16 cellular contexts compared by ENCODE assay signal in genomic region chr7:158997471-158997870, GRCh38.
DNase-seq lines count a peak whose midpoint lies in the region; ATAC-seq and TF ChIP-seq lines count a peak whose summit lies in the region.
"Had no signal": no experiment of that assay in that cellular context is flagged by ENCODE, and none has a peak within 500 bp of the region (broad histone marks: within the 10 kb centered on the region; RNA-seq: fewer than 3 reads in every experiment).

No MANE protein-coding gene starts in this region.

- H3K36me3 ChIP-seq in iPS-20b (ENCODE audit: insufficient read depth, low read depth, low read length) (no peaks in the 10 kb centered on the region), thoracic aorta (no peaks in the 10 kb centered on the region), stomach (no peaks in the 10 kb centered on the region)
- H3K36me3 ChIP-seq: right atrium auricular region had no signal

- no peak for ATAC-seq in activated T-cell treated with anti-CD3 and anti-CD28 coated beads, Interleukin-2, amount 50 U/mL, for 72 hours (replicated peaks in 1 of 2)
- ATAC-seq in SK-N-SH treated with all-trans-retinoic acid at 6 μM for 48 hours (peak; percentile 54; the same call in 2 of the 3 replicates), thoracic aorta (ENCODE audit: insufficient number of reproducible peaks, low FRiP score, low read depth) (no peak)
- ATAC-seq: body of pancreas had no signal

- H3K4me1 Mint-ChIP-seq in activated T-cell treated with anti-CD3 and anti-CD28 coated beads, Interleukin-2, amount 50 U/mL, for 72 hours (ENCODE audit: low read depth) = peaks cover 9% of the 10 kb centered on the region
- peaks cover 9% of the 10 kb centered on the region for H3K4me1 Mint-ChIP-seq in activated T-cell treated with anti-CD3 and anti-CD28 coated beads, Interleukin-2, amount 50 U/mL, for 24 hours (ENCODE audit: low read depth)

- H3K27me3 ChIP-seq in iPS-20b (ENCODE audit: insufficient read depth, low read length) (peaks cover 53% of the 10 kb centered on the region), thoracic aorta (replicated peaks; ENCODE audit: insufficient read depth) (no peaks in the 10 kb centered on the region), stomach (peaks cover 0 to 56% (median 26%) of the 10 kb centered on the region in 3 donors)
- H3K27me3 ChIP-seq: right atrium auricular region had no signal

- H3K4me3 ChIP-seq in iPS-20b (ENCODE audit: low read length) = peak overlapping the region; percentile 49; the same call in 1 of the 2 replicates
- peak overlapping the region; percentile 64 for H3K4me3 ChIP-seq in thoracic aorta
- peak overlapping the region in 2 of 4 donors; percentile 21 to 30 for H3K4me3 ChIP-seq in stomach
- H3K4me3 ChIP-seq: body of pancreas had no signal

- H3K36me3 Mint-ChIP-seq in activated T-cell treated with anti-CD3 and anti-CD28 coated beads, Interleukin-2, amount 50 U/mL, for 72 hours (ENCODE audit: insufficient read depth in 2 of 2) = peaks cover 0 to 10% of the 10 kb centered on the region in 2 donors
- no peaks in the 10 kb centered on the region for H3K36me3 Mint-ChIP-seq in activated T-cell treated with anti-CD3 and anti-CD28 coated beads, Interleukin-2, amount 50 U/mL, for 24 hours (ENCODE audit: low read depth)
- H3K36me3 Mint-ChIP-seq: immature natural killer cell had no signal

- WGBS in stomach, 5 donors = 49 to 82% (median 81%) methylated on average over 14 to 22 of the region's 22 CpGs

- DNase-seq in activated T-cell treated with anti-CD3 and anti-CD28 coated beads, Interleukin-2, amount 50 U/mL, for 72 hours = no peak
- no peak for DNase-seq in activated T-cell treated with anti-CD3 and anti-CD28 coated beads, Interleukin-2, amount 50 U/mL, for 24 hours
- DNase-seq in thoracic aorta (ENCODE audit: low spot score) (no peak), stomach (no peak), medulla oblongata (ENCODE audit: extremely low spot score) (no peak), NCI-H2171 (lab: John Stamatoyannopoulos, UW) (no peak)
- DNase-seq: activated CD4-positive, alpha-beta T cell treated with anti-CD3 and anti-CD28 coated beads for 48 hours; body of pancreas; DMS79 treated with DMSO at 0.1 percent for 48 hours; immature natural killer cell; MM.1S; NCI-H187 treated with DMSO at 0.1 percent for 48 hours; stimulated activated CD4-positive, alpha-beta T cell treated with anti-CD3 and anti-CD28 coated beads, Interleukin-15, amount 100 ng/mL, for 24 hours had no signal

- no peak overlapping the region for H3K9ac ChIP-seq in iPS-20b (ENCODE audit: low read depth, low read length)

- H3K4me3 Mint-ChIP-seq in activated T-cell treated with anti-CD3 and anti-CD28 coated beads, Interleukin-2, amount 50 U/mL, for 72 hours = peak overlapping the region; percentile 19 to 29
- H3K4me3 Mint-ChIP-seq in activated T-cell treated with anti-CD3 and anti-CD28 coated beads, Interleukin-2, amount 50 U/mL, for 24 hours = no peak overlapping the region

- TF ChIP-seq EP300 in stomach (IDR thresholded peaks at IDR 0.05) = no peak

- intact Hi-C loops in stomach (cut with DNase I; ENCODE audit: low total_unique reads) = no loop called here

- H3K4me1 ChIP-seq in iPS-20b (ENCODE audit: insufficient read depth, low read length) = no peaks in the 10 kb centered on the region; the same call in 1 of the 2 replicates
- peaks cover 0 to 4% of the 10 kb centered on the region in 2 donors for H3K4me1 ChIP-seq in thoracic aorta (ENCODE audit: control insufficient read depth in 1 of 2, low read depth in 2 of 2)
- peaks cover 0 to 11% (median 4%) of the 10 kb centered on the region in 4 donors for H3K4me1 ChIP-seq in stomach
- H3K4me1 ChIP-seq: right atrium auricular region had no signal

- no peak overlapping the region for H3K27ac Mint-ChIP-seq in activated T-cell treated with anti-CD3 and anti-CD28 coated beads, Interleukin-2, amount 50 U/mL, for 72 hours
- no peak overlapping the region for H3K27ac Mint-ChIP-seq in activated T-cell treated with anti-CD3 and anti-CD28 coated beads, Interleukin-2, amount 50 U/mL, for 24 hours
- H3K27ac Mint-ChIP-seq: immature natural killer cell had no signal

- TF ChIP-seq POLR2A in stomach (IDR thresholded peaks at IDR 0.05) = no peak

- TF ChIP-seq CTCF in thoracic aorta (IDR thresholded peaks at IDR 0.05) (no peak), stomach (IDR thresholded peaks at IDR 0.05) (no peak)

- no peak overlapping the region for H3K27ac ChIP-seq in iPS-20b (ENCODE audit: low read length)
- no peak overlapping the region for H3K27ac ChIP-seq in thoracic aorta
- H3K27ac ChIP-seq in stomach = no peak overlapping the region
- H3K27ac ChIP-seq: body of pancreas, right atrium auricular region had no signal

- H3K9me3 Mint-ChIP-seq in activated T-cell treated with anti-CD3 and anti-CD28 coated beads, Interleukin-2, amount 50 U/mL, for 72 hours = peaks cover 4% of the 10 kb centered on the region in 2 donors
- H3K9me3 Mint-ChIP-seq in activated T-cell treated with anti-CD3 and anti-CD28 coated beads, Interleukin-2, amount 50 U/mL, for 24 hours = peaks cover 6% of the 10 kb centered on the region

- peaks cover 48% of the 10 kb centered on the region for H3K27me3 Mint-ChIP-seq in activated T-cell treated with anti-CD3 and anti-CD28 coated beads, Interleukin-2, amount 50 U/mL, for 72 hours (ENCODE audit: low read depth)
- peaks cover 46% of the 10 kb centered on the region for H3K27me3 Mint-ChIP-seq in activated T-cell treated with anti-CD3 and anti-CD28 coated beads, Interleukin-2, amount 50 U/mL, for 24 hours

- H3K9me3 ChIP-seq in iPS-20b (ENCODE audit: insufficient read depth, low read depth, low read length) (peaks cover 9% of the 10 kb centered on the region; the same call in 1 of the 2 replicates), thoracic aorta (peaks cover 3% of the 10 kb centered on the region), stomach (peaks cover 0 to 18% (median 8%) of the 10 kb centered on the region in 4 donors)

TF ChIP-seq in SK-N-SH treated with all-trans-retinoic acid at 6 μM for 48 hours, 23 proteins besides CTCF, POLR2A, EP300 and RAD21:
- TF ChIP-seq PATZ1 (CRISPR knock-in tag; IDR thresholded peaks at IDR 0.05; ENCODE audit: borderline replicate concordance) (no peak), PPARA (CRISPR knock-in tag; IDR thresholded peaks at IDR 0.05; ENCODE audit: borderline replicate concordance) (no peak), ISL1 (CRISPR knock-in tag; IDR thresholded peaks at IDR 0.05) (no peak), TCF4 (CRISPR knock-in tag; IDR thresholded peaks at IDR 0.05; ENCODE audit: borderline replicate concordance) (no peak), RARB (CRISPR knock-in tag; IDR thresholded peaks at IDR 0.05) (no peak), ZFP30 (CRISPR knock-in tag; IDR thresholded peaks at IDR 0.05) (no peak), ESRRG (CRISPR knock-in tag; IDR thresholded peaks at IDR 0.05) (no peak), OSR1 (CRISPR knock-in tag; IDR thresholded peaks at IDR 0.05) (no peak), CSDC2 (CRISPR knock-in tag; IDR thresholded peaks at IDR 0.05) (no peak), TOX (CRISPR knock-in tag; IDR thresholded peaks at IDR 0.05; ENCODE audit: borderline replicate concordance) (no peak)
TF ChIP-seq in SK-N-SH treated with all-trans-retinoic acid at 6 μM for 48 hours: peak in this region for 0.
